1 cellular context compared by ENCODE assay signal in the genomic region with DNA sequence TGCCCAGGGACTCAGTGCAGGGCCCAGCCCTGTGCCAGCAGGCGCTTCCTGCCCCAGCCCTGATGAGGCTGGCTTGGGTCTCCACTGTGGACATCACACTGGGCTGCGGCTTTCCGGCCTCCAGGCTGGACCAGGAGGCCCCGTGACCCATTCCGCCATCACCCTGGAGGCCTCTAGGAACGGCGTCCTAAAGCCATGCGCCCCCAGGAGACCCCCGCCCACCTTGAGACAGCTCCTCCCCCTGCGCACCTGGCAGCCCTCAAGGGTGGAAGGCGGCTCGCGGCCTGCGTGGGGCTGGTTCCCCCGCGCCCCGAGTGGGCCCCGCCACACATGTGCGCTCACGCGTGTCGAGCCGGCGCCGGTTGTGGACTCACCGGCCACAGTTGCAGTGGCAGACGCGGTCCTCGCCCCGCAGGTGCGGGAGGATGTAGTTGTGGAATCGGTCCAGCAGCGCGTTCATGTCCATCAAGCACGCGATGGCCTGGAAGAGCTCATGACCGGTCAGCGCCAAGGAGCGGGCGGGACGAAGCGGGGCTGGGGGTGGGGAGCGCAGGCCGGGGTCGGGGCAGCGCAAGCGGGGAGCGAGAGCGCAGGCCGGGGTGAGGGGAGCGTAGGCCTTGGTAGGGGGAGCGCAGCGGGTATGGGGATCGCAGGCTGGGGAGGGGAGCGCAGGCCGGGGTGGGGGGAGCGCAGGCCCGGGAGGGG.
TF ChIP-seq lines count a peak whose summit lies in the region.

No MANE protein-coding gene starts in this region.

TF ChIP-seq in K562, 482 proteins besides CTCF, POLR2A, EP300 and RAD21 (continued from another document):
- TF ChIP-seq, protein P1, sequence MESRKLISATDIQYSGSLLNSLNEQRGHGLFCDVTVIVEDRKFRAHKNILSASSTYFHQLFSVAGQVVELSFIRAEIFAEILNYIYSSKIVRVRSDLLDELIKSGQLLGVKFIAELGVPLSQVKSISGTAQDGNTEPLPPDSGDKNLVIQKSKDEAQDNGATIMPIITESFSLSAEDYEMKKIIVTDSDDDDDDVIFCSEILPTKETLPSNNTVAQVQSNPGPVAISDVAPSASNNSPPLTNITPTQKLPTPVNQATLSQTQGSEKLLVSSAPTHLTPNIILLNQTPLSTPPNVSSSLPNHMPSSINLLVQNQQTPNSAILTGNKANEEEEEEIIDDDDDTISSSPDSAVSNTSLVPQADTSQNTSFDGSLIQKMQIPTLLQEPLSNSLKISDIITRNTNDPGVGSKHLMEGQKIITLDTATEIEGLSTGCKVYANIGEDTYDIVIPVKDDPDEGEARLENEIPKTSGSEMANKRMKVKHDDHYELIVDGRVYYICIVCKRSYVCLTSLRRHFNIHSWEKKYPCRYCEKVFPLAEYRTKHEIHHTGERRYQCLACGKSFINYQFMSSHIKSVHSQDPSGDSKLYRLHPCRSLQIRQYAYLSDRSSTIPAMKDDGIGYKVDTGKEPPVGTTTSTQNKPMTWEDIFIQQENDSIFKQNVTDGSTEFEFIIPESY (CRISPR knock-in tag; IDR thresholded peaks at IDR 0.05) = peak; percentile 61; the same call in 1 of the 2 replicates
- no peak for TF ChIP-seq PHB (CRISPR knock-in tag; IDR thresholded peaks at IDR 0.05)
- TF ChIP-seq, protein P2, sequence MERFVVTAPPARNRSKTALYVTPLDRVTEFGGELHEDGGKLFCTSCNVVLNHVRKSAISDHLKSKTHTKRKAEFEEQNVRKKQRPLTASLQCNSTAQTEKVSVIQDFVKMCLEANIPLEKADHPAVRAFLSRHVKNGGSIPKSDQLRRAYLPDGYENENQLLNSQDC (CRISPR knock-in tag; IDR thresholded peaks at IDR 0.05) = no peak
